Comparison of ENCODE assay signal across 2 cellular contexts in genomic region chr1:190376067-190376466, GRCh38.
A peak's percentile ranks its signal among the peaks of the same experiment; 100 is the strongest.
TF ChIP-seq lines count a peak whose summit lies in the region.

No MANE protein-coding gene starts in this region.

TF ChIP-seq in HepG2, 621 proteins besides CTCF, POLR2A, EP300 and RAD21 (continued from another document):
- peak in 1 of 2 experiments; percentile 55; a peak in 1 of 4 replicates for TF ChIP-seq ATF4 (CRISPR knock-in tag; IDR thresholded peaks at IDR 0.05)

TF ChIP-seq in K562, 482 proteins besides CTCF, POLR2A, EP300 and RAD21 (continued from another document):
- TF ChIP-seq BCLAF1 (IDR thresholded peaks at IDR 0.05; ENCODE audit: borderline replicate concordance in 1 of 2, control insufficient read depth in 1 of 2, low read depth in 2 of 2, low read length in 1 of 2) (no peak), HOMEZ (CRISPR knock-in tag; IDR thresholded peaks at IDR 0.05) (no peak), TAF1 (IDR thresholded peaks at IDR 0.05; ENCODE audit: control insufficient read depth, extremely low read depth, insufficient read depth, low read length, severe bottlenecking) (no peak), CEBPG (CRISPR knock-in tag; IDR thresholded peaks at IDR 0.05) (no peak), CEBPG (tag; conservative IDR thresholded peaks at IDR 0.05 in 1 of 2, IDR thresholded peaks at IDR 0.05 in 1 of 2) (peak in 1 of 2 experiments; percentile 56; a peak in 3 of 4 replicates), ZNF431 (CRISPR knock-in tag; IDR thresholded peaks at IDR 0.05) (no peak), ZNF274 (IDR thresholded peaks at IDR 0.05; ENCODE audit: borderline replicate concordance, low read depth, low read length) (no peak), TBL1XR1 (IDR thresholded peaks at IDR 0.05; ENCODE audit: low read length in 2 of 2) (no peak), HMG20B (CRISPR knock-in tag; IDR thresholded peaks at IDR 0.05) (no peak), RNF2 (IDR thresholded peaks at IDR 0.05) (no peak), MTA1 (IDR thresholded peaks at IDR 0.05; ENCODE audit: borderline replicate concordance) (no peak), TEAD4 (IDR thresholded peaks at IDR 0.05; ENCODE audit: low read length) (no peak), TEAD4 (CRISPR knock-in tag; IDR thresholded peaks at IDR 0.05; ENCODE audit: borderline replicate concordance) (no peak), CSDE1 (IDR thresholded peaks at IDR 0.05) (no peak), DEAF1 (CRISPR knock-in tag; IDR thresholded peaks at IDR 0.05) (no peak)
